Comparison of ENCODE assay signal across 1 cellular context in the genomic region with DNA sequence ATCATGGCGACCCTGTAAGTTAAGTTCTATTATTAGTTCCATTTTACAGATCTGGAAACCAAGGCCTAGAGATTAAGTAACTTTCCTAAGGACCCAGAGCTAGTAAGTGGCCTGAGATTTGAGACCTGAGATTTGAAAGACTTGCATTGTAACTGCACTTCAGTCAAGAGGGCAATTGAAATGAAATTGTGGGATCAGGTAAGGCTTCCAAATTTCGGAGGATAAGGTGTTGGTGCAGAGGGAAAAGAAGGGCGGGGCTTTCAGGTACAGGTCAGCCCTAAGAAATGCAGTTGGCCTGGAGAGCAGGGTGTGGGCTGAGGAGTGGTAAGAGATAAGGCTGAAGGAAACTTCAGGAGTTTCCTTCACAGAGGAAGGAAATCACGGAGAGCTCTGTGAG.
A peak's percentile ranks its signal among the peaks of the same experiment; 100 is the strongest.
TF ChIP-seq lines count a peak whose summit lies in the region.

No MANE protein-coding gene starts in this region.

TF ChIP-seq in H1, 55 proteins besides CTCF, POLR2A, EP300 and RAD21:
- TF ChIP-seq ASH2L (IDR thresholded peaks at IDR 0.05; ENCODE audit: low read length): no peak
- peak; percentile 71; the same call in 1 of the 2 replicates for TF ChIP-seq KDM1A (IDR thresholded peaks at IDR 0.05; ENCODE audit: borderline replicate concordance, low read length)
- no peak for TF ChIP-seq GABPA (IDR thresholded peaks at IDR 0.05; ENCODE audit: borderline replicate concordance, insufficient read depth, low read length)
TF ChIP-seq in H1: peak in this region for 1.
